14 cellular contexts compared by ENCODE assay signal in the genomic region with DNA sequence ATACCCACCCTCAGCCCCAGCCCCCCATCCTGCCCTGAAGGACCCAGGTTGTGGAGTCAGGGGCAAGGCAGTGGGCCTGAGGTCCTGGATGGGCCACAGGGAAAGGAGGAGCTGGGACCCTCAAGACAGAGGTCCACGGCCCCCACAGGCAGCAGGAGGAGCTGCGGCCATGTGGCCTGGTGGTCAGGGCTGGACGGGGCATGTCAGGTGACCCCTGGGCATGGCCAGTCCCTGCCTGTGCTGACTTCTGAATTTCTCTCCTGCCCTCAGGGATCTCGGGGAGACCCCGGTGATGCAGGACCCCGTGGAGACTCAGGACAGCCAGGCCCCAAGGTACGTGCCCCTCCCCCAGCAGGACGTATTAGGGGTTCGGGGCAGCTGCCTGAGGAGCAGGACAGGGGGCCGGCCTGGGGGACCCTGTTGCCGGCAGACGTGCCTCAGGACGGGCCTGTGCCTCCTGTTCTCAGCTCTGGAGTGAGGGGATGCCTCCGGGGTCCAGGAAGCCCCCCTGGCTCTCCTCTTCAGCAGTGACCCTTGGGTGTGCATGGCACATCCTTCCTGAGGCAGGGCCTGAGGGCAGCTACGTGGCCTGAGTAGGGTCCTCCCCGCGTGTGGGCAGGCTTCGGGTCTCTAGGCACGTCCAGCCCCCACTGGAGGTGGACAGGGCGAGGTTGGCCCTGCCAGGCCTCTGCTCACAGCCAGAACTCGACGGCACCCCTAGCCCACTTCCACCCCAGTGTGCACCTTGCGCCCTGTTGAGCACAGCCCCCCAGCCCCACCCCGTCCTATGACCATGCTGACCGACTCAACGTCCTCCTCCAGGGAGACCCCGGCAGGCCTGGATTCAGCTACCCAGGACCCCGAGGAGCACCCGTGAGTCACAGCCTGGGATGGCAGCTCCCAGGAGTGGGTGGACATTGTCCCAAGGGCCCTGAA. TPM values are rescaled to one million over a fixed set of nuclear protein-coding genes. Genes with fewer than 3 reads are reported as not detected.
DNase-seq lines count a peak whose midpoint lies in the region; ATAC-seq, FAIRE-seq and TF ChIP-seq lines count a peak whose summit lies in the region.
"Had no signal": no experiment of that assay in that cellular context is flagged by ENCODE, and none has a peak within 500 bp of the region (broad histone marks: within the 10 kb centered on the region; RNA-seq: fewer than 3 reads in every experiment).

No MANE protein-coding gene starts in this region.

- no peaks in the 10 kb centered on the region for H3K27me3 ChIP-seq in Peyer's patch
- H3K27me3 ChIP-seq in heart right ventricle, result no peaks in the 10 kb centered on the region
- no peaks in the 10 kb centered on the region for H3K27me3 ChIP-seq in rectal smooth muscle tissue (ENCODE audit: control insufficient read depth, insufficient read depth, low read length)
- H3K27me3 ChIP-seq: foreskin keratinocyte had no signal

- intact Hi-C loops in heart right ventricle (cut with DNase I), result no loop called here

- no peak for FAIRE-seq in D721Med (lab: Jason Lieb, UNC)
- FAIRE-seq: colon had no signal

- peak; percentile 17 for DNase-seq in D721Med (ENCODE audit: insufficient read length, low spot score)
- peak in 2 of 3 donors; percentile 34 to 43 for DNase-seq in Peyer's patch
- peak; percentile 3 to 13 for DNase-seq in heart right ventricle
- DNase-seq in DMS53 treated with DMSO at 0.1 percent for 48 hours (lab: John Stamatoyannopoulos, UW; ENCODE audit: unreplicated experiment), result no peak
- no peak for DNase-seq in COLO829 (ENCODE audit: low spot score)
- DNase-seq: foreskin keratinocyte; NCI-H1048; NCI-H446 treated with DMSO at 0.1 percent for 48 hours; nucleus accumbens; stimulated activated CD4-positive, alpha-beta T cell treated with anti-CD3 and anti-CD28 coated beads, Interleukin-4, amount 100 ng/mL, for 24 hours; stimulated activated naive CD8-positive, alpha-beta T cell treated with anti-CD3 and anti-CD28 coated beads, Interleukin-15, Interleukin-2, amounts not matched to agents 100 U/mL and 50 U/mL, for 24 hours had no signal

- H3K27ac ChIP-seq in Peyer's patch (no peak overlapping the region), heart right ventricle (peak overlapping the region in 1 of 10 donors; percentile 13), rectal smooth muscle tissue (ENCODE audit: low read depth, low read length) (peak overlapping the region; percentile 50)
- H3K27ac ChIP-seq: foreskin keratinocyte had no signal

- H3K4me1 ChIP-seq in Peyer's patch, result no peaks in the 10 kb centered on the region
- no peaks in the 10 kb centered on the region for H3K4me1 ChIP-seq in heart right ventricle
- H3K4me1 ChIP-seq in rectal smooth muscle tissue (ENCODE audit: control insufficient read depth, insufficient read depth, low read length), result no peaks in the 10 kb centered on the region
- H3K4me1 ChIP-seq: foreskin keratinocyte had no signal

- H3K9ac ChIP-seq in rectal smooth muscle tissue (ENCODE audit: low read length), result no peak overlapping the region

- no peak for TF ChIP-seq POLR2A in Peyer's patch (IDR thresholded peaks at IDR 0.05)

- H3K4me3 ChIP-seq in Peyer's patch (no peak overlapping the region), heart right ventricle (no peak overlapping the region), rectal smooth muscle tissue (ENCODE audit: low read length) (no peak overlapping the region)

- no peak for TF ChIP-seq CTCF in D721Med (IDR thresholded peaks at IDR 0.05; ENCODE audit: insufficient read depth, missing control alignments)
- no peak for TF ChIP-seq CTCF in Peyer's patch (IDR thresholded peaks at IDR 0.05)
- no peak for TF ChIP-seq CTCF in heart right ventricle (IDR thresholded peaks at IDR 0.05)

- ATAC-seq in heart right ventricle, result no peak
- ATAC-seq in GM21423 (IDR thresholded peaks at IDR 0.05; ENCODE audit: unreplicated experiment), result no peak
- ATAC-seq: foreskin keratinocyte; stimulated activated naive CD8-positive, alpha-beta T cell treated with anti-CD3 and anti-CD28 coated beads, Interleukin-15, Interleukin-2, amounts not matched to agents 100 U/mL and 50 U/mL, for 24 hours had no signal

- H3K9me3 ChIP-seq in Peyer's patch (no peaks in the 10 kb centered on the region), heart right ventricle (no peaks in the 10 kb centered on the region)

- 94% methylated on average over 29 of the region's 29 CpGs for WGBS in heart right ventricle, 2 donors

- H3K36me3 ChIP-seq in Peyer's patch, result peaks cover 0 to 63% (median 0%) of the 10 kb centered on the region in 3 donors
- H3K36me3 ChIP-seq in heart right ventricle, result peaks cover 11 to 93% (median 49%) of the 10 kb centered on the region in 9 donors
- H3K36me3 ChIP-seq in rectal smooth muscle tissue (ENCODE audit: control insufficient read depth, insufficient read depth, low read length), result peaks cover 52% of the 10 kb centered on the region

RNA-seq across cellular contexts. Expression of a gene that starts 23.6 kb away (rescaled TPM):
- 1,000 to 10,000 TPM in 1 of 4 donors, 100 to 1,000 TPM in 2, 10 to 100 TPM in 1; 59.9 to 1,087 (median 166) TPM for total RNA-seq in Peyer's patch
- 100 to 1,000 TPM in 8 of 10 donors, 10 to 100 TPM in 2; 76.6 to 370 (median 119) TPM for total RNA-seq in heart right ventricle
- polyA plus RNA-seq in heart right ventricle, result 100 to 1,000 TPM; 301 to 363 TPM

RNA-seq across cellular contexts. Expression of a gene that starts 33.8 kb away (rescaled TPM):
- total RNA-seq in Peyer's patch, result 1 to 10 TPM in 1 of 4 donors, under 1 TPM in 1, not detected in 2; 0.67 to 1.0 TPM
- 1 to 10 TPM in 6 of 10 donors, under 1 TPM in 4; 0.38 to 4.4 (median 1.1) TPM for total RNA-seq in heart right ventricle
- 1 to 10 TPM in 1 of 2 donors, under 1 TPM in 1; 0.14 to 4.0 TPM for polyA plus RNA-seq in heart right ventricle
- total RNA-seq: foreskin keratinocyte had no signal
- polyA plus RNA-seq: foreskin keratinocyte had no signal

Comparison
In these comparisons a context has a peak if more than half of its experiments do, and no peak if none do; other contexts are left out.
1. DNase-seq: peak in D721Med (single experiment), Peyer's patch (2 of 3) and heart right ventricle (2 of 2); none in DMS53 treated with DMSO at 0.1 percent for 48 hours (single experiment) and COLO829 (single experiment).